Comparison of ENCODE assay signal across 8 cellular contexts in the genomic region with DNA sequence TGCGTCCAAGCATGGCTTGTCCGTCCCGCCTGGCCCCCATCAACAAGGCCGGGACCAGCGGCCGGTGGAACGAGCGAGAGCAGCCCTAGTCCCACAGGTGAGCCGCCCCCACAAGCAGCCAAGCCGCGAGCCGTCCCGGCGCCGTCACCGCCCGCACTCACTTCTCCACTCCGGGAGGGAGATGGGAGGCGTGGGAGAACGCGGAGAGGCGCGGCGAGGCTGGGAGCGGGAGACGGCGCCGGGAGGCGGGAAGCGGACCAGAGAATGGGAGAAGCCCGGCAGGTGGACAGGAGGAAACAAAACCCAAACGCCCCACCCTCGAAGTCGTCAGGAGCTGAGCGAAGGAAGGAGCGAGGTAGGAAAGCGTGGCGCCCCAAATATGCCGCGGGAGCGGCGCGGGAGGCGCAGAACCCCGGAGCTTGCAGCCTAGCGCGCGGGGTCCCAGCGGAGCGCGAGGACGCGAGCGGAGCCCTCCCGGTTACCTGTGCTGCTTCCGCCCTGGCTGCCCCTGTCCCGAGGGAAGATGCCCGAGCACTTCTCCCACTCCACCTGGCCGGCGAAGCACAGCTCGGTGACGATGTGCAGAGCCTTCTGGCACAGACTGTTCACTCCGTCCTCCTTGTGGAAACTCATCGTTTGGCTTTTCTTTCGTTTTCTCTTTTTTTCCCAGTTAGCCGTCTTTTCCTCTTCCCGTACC. TPM values are rescaled to one million over a fixed set of nuclear protein-coding genes. Genes with fewer than 3 reads are reported as not detected.
DNase-seq lines count a peak whose midpoint lies in the region; ATAC-seq and TF ChIP-seq lines count a peak whose summit lies in the region.

No MANE protein-coding gene starts in this region.

- peak overlapping the region; percentile 90 for H3K4me2 ChIP-seq in GM23248 (ENCODE audit: unreplicated experiment)

- H3K4me1 Mint-ChIP-seq in T-helper 2 cell treated with Interferon-gamma antibody and Interleukin-4, amounts not matched to agents 5 μg/mL and 100 μg/mL, for 36 hours (ENCODE audit: low read depth): peaks cover 2% of the 10 kb centered on the region

- H3K9me3 ChIP-seq in GM23248 (ENCODE audit: low read depth) (no peaks in the 10 kb centered on the region), gastroesophageal sphincter (no peaks in the 10 kb centered on the region)

- H3F3A ChIP-seq in GM23248 (ENCODE audit: insufficient read depth): no peaks in the 10 kb centered on the region

- 3 to 4% methylated on average over 59 to 61 of the region's 67 CpGs for WGBS in GM23248 (ENCODE audit: low coverage in 1 of 2, low lambda C conversion rate in 2 of 2, missing lambda C conversion rate in 2 of 2), 2 experiments
- WGBS in gastroesophageal sphincter (ENCODE audit: low coverage in 1 of 2), 2 donors: 0% methylated on average over 11 of the region's 67 CpGs

- peak overlapping the region; percentile 84 for H2AFZ ChIP-seq in GM23248

- no peak for TF ChIP-seq CTCF in gastroesophageal sphincter (IDR thresholded peaks at IDR 0.05)

- TF ChIP-seq EP300 in gastroesophageal sphincter (IDR thresholded peaks at IDR 0.05): no peak

- TF ChIP-seq POLR2A in gastroesophageal sphincter (IDR thresholded peaks at IDR 0.05): no peak

- no peaks in the 10 kb centered on the region for H3K4me1 ChIP-seq in GM23248 (ENCODE audit: insufficient read depth)
- H3K4me1 ChIP-seq in gastroesophageal sphincter: peaks cover 0 to 17% (median 3%) of the 10 kb centered on the region in 3 donors

- no peak overlapping the region for H3K27ac Mint-ChIP-seq in T-helper 2 cell treated with Interferon-gamma antibody and Interleukin-4, amounts not matched to agents 5 μg/mL and 100 μg/mL, for 36 hours

- H3K36me3 ChIP-seq in GM23248 (ENCODE audit: low read depth) (no peaks in the 10 kb centered on the region), gastroesophageal sphincter (no peaks in the 10 kb centered on the region)

- no peaks in the 10 kb centered on the region for H4K20me1 ChIP-seq in GM23248 (ENCODE audit: insufficient read depth)

- no peak overlapping the region for H3K9ac ChIP-seq in GM23248

- peaks cover 30% of the 10 kb centered on the region for H3K27me3 Mint-ChIP-seq in T-helper 2 cell treated with Interferon-gamma antibody and Interleukin-4, amounts not matched to agents 5 μg/mL and 100 μg/mL, for 36 hours (ENCODE audit: low read depth)

- DNase-seq in GM23248 (peak; percentile 22), posterior cingulate gyrus (peak in 7 of 10 donors; percentile 17 to 89 (median 43)), medulla oblongata (ENCODE audit: extremely low spot score) (no peak), NCI-H187 (lab: John Stamatoyannopoulos, UW) (no peak), T-helper 9 cell (no peak)
- no peak for DNase-seq in T-helper 2 cell treated with Interferon-gamma antibody and Interleukin-4, amounts not matched to agents 5 μg/mL and 100 μg/mL, for 36 hours (ENCODE audit: low spot score)
- no peak for DNase-seq in activated effector memory CD4-positive, alpha-beta T cell treated with Interleukin-2 at 50 U/mL for 16 hours

- H3K36me3 Mint-ChIP-seq in T-helper 2 cell treated with Interferon-gamma antibody and Interleukin-4, amounts not matched to agents 5 μg/mL and 100 μg/mL, for 36 hours (ENCODE audit: low read depth): no peaks in the 10 kb centered on the region

- H3K27ac ChIP-seq in GM23248 (no peak overlapping the region), gastroesophageal sphincter (peak overlapping the region in 2 of 4 donors; percentile 19 to 40)

- H3K9me3 Mint-ChIP-seq in T-helper 2 cell treated with Interferon-gamma antibody and Interleukin-4, amounts not matched to agents 5 μg/mL and 100 μg/mL, for 36 hours: no peaks in the 10 kb centered on the region

- intact Hi-C loops in posterior cingulate gyrus (cut with DNase I): no loop called here

- no peaks in the 10 kb centered on the region for H3K79me2 ChIP-seq in GM23248 (ENCODE audit: insufficient read depth)

- H3K4me3 Mint-ChIP-seq in T-helper 2 cell treated with Interferon-gamma antibody and Interleukin-4, amounts not matched to agents 5 μg/mL and 100 μg/mL, for 36 hours: peak overlapping the region; percentile 70

- H3K4me3 ChIP-seq in GM23248 (peak overlapping the region; percentile 74), gastroesophageal sphincter (peak overlapping the region; percentile 17 to 56)

- in situ Hi-C loops in GM23248 (cut with MboI): loop anchor here (25.0 kb wide), 1 partner anchor 677 kb away; a partner anchor contains a TSS

- H3K27me3 ChIP-seq in GM23248 (replicated peaks; ENCODE audit: insufficient read depth) (peaks cover 38% of the 10 kb centered on the region), gastroesophageal sphincter (peaks cover 46% of the 10 kb centered on the region)

- no peak for ATAC-seq in gastroesophageal sphincter

- H3K9me2 ChIP-seq in GM23248 (ENCODE audit: insufficient read depth): no peaks in the 10 kb centered on the region

RNA-seq across cellular contexts. Expression of a gene that starts 0.6 kb away (rescaled TPM):
- not detected in 2 replicates for total RNA-seq in GM23248 (2014; rRNA removed; shearing (Covaris generic))
- not detected in 2 replicates for polyA plus RNA-seq in GM23248 (2016; fragmentation: Nextera tagmentation; extraction: Ambion mirVana)
- 1 to 10 TPM in 1 of 4 donors, under 1 TPM in 3; 0.16 to 1.9 (median 0.65) TPM for total RNA-seq in gastroesophageal sphincter

Comparison
In these comparisons a context has a peak if more than half of its experiments do, and no peak if none do; other contexts are left out.
1. DNase-seq: peak in GM23248 (single experiment) and posterior cingulate gyrus (7 of 10); none in T-helper 2 cell treated with Interferon-gamma antibody and Interleukin-4, amounts not matched to agents 5 μg/mL and 100 μg/mL, for 36 hours (single experiment), activated effector memory CD4-positive, alpha-beta T cell treated with Interleukin-2 at 50 U/mL for 16 hours (single experiment), medulla oblongata (single experiment), NCI-H187 (0 of 2) and T-helper 9 cell (single experiment).